In genomic region chr11:119673389-119674336, GRCh38 we compare ENCODE assay signal across 8 cellular contexts.
A peak's percentile ranks its signal among the peaks of the same experiment; 100 is the strongest.
DNase-seq lines count a peak whose midpoint lies in the region; ATAC-seq and TF ChIP-seq lines count a peak whose summit lies in the region.

No MANE protein-coding gene starts in this region.

- DNase-seq in activated T-cell treated with anti-CD3 and anti-CD28 coated beads, Interleukin-2, amount 50 U/mL, for 48 hours: peak; percentile 52 to 56
- DNase-seq in stimulated activated CD4-positive, alpha-beta T cell treated with anti-CD3 and anti-CD28 coated beads, Interleukin-12 subunit alpha, Interleukin-12 subunit beta, amount 100 ng/mL, for 4 hours: peak; percentile 11
- DNase-seq in inferior parietal cortex (ENCODE audit: extremely low spot score) (no peak), NCI-H2029 treated with DMSO at 0.1 percent for 48 hours (lab: John Stamatoyannopoulos, UW) (no peak), NCI-H128 (lab: John Stamatoyannopoulos, UW; ENCODE audit: unreplicated experiment) (no peak)

- ATAC-seq in GM19463 (IDR thresholded peaks at IDR 0.05; ENCODE audit: unreplicated experiment): peak; percentile 97
- peak; percentile 69 for ATAC-seq in HG03469 (IDR thresholded peaks at IDR 0.05; ENCODE audit: unreplicated experiment)

- peak; percentile 59 for TF ChIP-seq CTCF in GM12873 (IDR thresholded peaks at IDR 0.05; ENCODE audit: insufficient read depth, low read depth, low read length, missing control alignments)

Comparison
In these comparisons a context has a peak if more than half of its experiments do, and no peak if none do; other contexts are left out.
1. DNase-seq: peak in activated T-cell treated with anti-CD3 and anti-CD28 coated beads, Interleukin-2, amount 50 U/mL, for 48 hours (2 of 2) and stimulated activated CD4-positive, alpha-beta T cell treated with anti-CD3 and anti-CD28 coated beads, Interleukin-12 subunit alpha, Interleukin-12 subunit beta, amount 100 ng/mL, for 4 hours (single experiment); none in inferior parietal cortex (single experiment), NCI-H2029 treated with DMSO at 0.1 percent for 48 hours (single experiment) and NCI-H128 (single experiment).